In the genomic region with DNA sequence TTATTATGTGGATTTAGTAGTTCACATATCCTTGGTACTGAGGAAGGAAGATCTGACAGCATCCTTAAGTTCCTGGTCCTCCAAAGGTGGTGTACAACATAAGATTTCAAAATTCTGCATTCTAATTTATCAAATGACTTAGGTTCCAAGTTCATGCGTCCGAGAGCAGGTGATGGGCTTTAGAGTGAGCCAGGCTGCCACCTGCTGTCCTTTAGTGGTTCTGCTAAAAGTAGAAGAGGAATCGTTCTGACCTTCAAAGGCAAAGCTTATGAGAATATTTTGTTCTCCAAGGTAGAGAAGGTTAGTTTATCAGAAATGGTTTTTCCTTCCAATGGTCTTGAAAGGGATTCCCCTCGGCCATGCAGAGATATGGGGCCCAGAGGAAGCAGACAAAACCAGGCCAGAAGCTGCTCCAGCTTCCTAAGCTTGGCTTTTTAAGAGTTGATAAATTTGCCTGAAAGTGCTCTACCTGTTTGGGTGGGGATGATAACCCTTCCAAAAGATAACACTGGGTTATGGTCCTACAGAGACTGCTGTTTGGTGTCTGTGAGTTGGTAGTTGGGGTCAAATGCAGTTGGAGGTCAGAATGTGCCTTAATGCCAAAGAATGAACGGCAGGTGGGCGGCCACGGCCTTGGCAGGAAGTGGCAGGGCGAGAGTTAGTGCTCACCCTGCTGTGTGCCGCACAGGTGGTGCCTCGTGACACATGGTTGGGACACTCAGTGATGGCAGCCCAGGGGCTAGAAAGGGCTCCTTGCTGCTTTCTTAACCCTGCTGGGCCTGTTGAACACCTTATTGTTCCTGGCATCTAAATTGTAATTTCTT, we compare ENCODE assay signal across 8 cellular contexts. TPM values are rescaled to one million over a fixed set of nuclear protein-coding genes. Genes with fewer than 3 reads are reported as not detected.
A peak's percentile ranks its signal among the peaks of the same experiment; 100 is the strongest.
DNase-seq lines count a peak whose midpoint lies in the region; ATAC-seq and TF ChIP-seq lines count a peak whose summit lies in the region.

No MANE protein-coding gene starts in this region.

- peak; percentile 92 for TF ChIP-seq CTCF in VCaP (conservative IDR thresholded peaks at IDR 0.05)

- H3K27ac ChIP-seq in VCaP, result no peak overlapping the region

- ATAC-seq in left colon (peak; percentile 50), GM18511 (IDR thresholded peaks at IDR 0.05; ENCODE audit: unreplicated experiment) (no peak)

- DNase-seq in NCI-H524 (lab: John Stamatoyannopoulos, UW) (peak; percentile 19 to 69), NCI-H524 treated with DMSO at 0.1 percent for 48 hours (lab: John Stamatoyannopoulos, UW) (no peak), NCI-H2107 treated with DMSO at 0.1 percent for 48 hours (lab: John Stamatoyannopoulos, UW; ENCODE audit: unreplicated experiment) (peak; percentile 52), left colon (peak; percentile 47 to 78)
- peak; percentile 62 for DNase-seq in central memory CD4-positive, alpha-beta T cell
- peak in 2 of 3 donors; percentile 30 to 44 for DNase-seq in stimulated activated CD4-positive, alpha-beta T cell treated with anti-CD3 and anti-CD28 coated beads, TNF-alpha, amount 100 ng/mL, for 1 hour (ENCODE audit: low read depth in 3 of 3, low spot score in 1 of 3)

- intact Hi-C loops in left colon (cut with DNase I, micrococcal nuclease), result loop anchor here (2.0 to 10.0 kb wide), 2 partner anchors 137 to 139 kb away; no protein-coding TSS in a partner anchor

RNA-seq across cellular contexts. Expression of gene LRTM2, which starts 29.0 kb away (rescaled TPM):
- not detected for total RNA-seq in left colon
